ENCODE assay signal across 8 cellular contexts in genomic region chr18:58864146-58865008, GRCh38. TPM values are rescaled to one million over a fixed set of nuclear protein-coding genes. Genes with fewer than 3 reads are reported as not detected.
DNase-seq lines count a peak whose midpoint lies in the region; ATAC-seq and TF ChIP-seq lines count a peak whose summit lies in the region.

Gene ZNF532, plus strand, starts transcription at chr18:58864877. CDS start in a region left out here.

- in situ Hi-C loops in GM23248 (cut with MboI), result no loop called here

- H2AFZ ChIP-seq in GM23248, result peak within 1 kb of the TSS; percentile 47

- H3F3A ChIP-seq in GM23248 (ENCODE audit: insufficient read depth), result peaks cover 36% of the 10 kb centered on the region

- H3K9me2 ChIP-seq in GM23248 (ENCODE audit: insufficient read depth), result no peaks in the 10 kb centered on the region

- H3K27ac ChIP-seq in AG04450 (ENCODE audit: low read depth, low read length) (peak within 1 kb of the TSS; percentile 62), GM23248 (peak within 1 kb of the TSS; percentile 89)

- CTCF ChIA-PET in AG04450 (lab: Charles Lee), result no interaction called here

- WGBS in GM23248 (ENCODE audit: low coverage in 1 of 2, low lambda C conversion rate in 2 of 2, missing lambda C conversion rate in 2 of 2), 2 experiments, result 2 to 12% methylated on average over 12 to 17 of the region's 17 CpGs

- H3K4me1 ChIP-seq in GM23248 (ENCODE audit: insufficient read depth) (peaks cover 74% of the 10 kb centered on the region), skeletal muscle satellite cell (ENCODE audit: control insufficient read depth, insufficient read depth, low read length) (peaks cover 20% of the 10 kb centered on the region)

- peaks cover 15% of the 10 kb centered on the region for H3K36me3 ChIP-seq in GM23248 (ENCODE audit: low read depth)
- H3K36me3 ChIP-seq in skeletal muscle satellite cell (ENCODE audit: insufficient read depth, low read length), result peaks cover 35% of the 10 kb centered on the region

- H3K4me2 ChIP-seq in GM23248 (ENCODE audit: unreplicated experiment) (peak within 1 kb of the TSS; percentile 82), skeletal muscle satellite cell (ENCODE audit: low read length) (peak within 1 kb of the TSS; percentile 83)

- ATAC-seq in GM18498 (IDR thresholded peaks at IDR 0.05; ENCODE audit: unreplicated experiment), result no peak

- POLR2A ChIA-PET in AG04450 (lab: Yijun Ruan, JAX), result interaction anchor here (0.6 to 1.5 kb wide), 3 partner anchors 75 to 83 kb away, joined by 3 to 4 read pairs (median 3); no protein-coding TSS in a partner anchor

- DNase-seq in AG04450 (ENCODE audit: low read depth, low spot score) (peak; percentile 33), GM23248 (peak; percentile 77), NOMO-1 (lab: John Stamatoyannopoulos, UW; ENCODE audit: unreplicated experiment in 2 of 2) (peak; percentile 14 to 46), cerebellar cortex (ENCODE audit: low spot score) (peak; percentile 84), islet precursor cell (peak; percentile 87), CD1c-positive myeloid dendritic cell (ENCODE audit: extremely low spot score) (no peak)

- TF ChIP-seq CTCF in AG04450 (IDR thresholded peaks at IDR 0.05; ENCODE audit: low read depth, low read length), result no peak

- H3K9me3 ChIP-seq in AG04450 (ENCODE audit: control insufficient read depth, insufficient read depth, low read length) (peaks cover 2% of the 10 kb centered on the region; the same call in 1 of the 2 replicates), GM23248 (ENCODE audit: low read depth) (no peaks in the 10 kb centered on the region), skeletal muscle satellite cell (replicated peaks; ENCODE audit: low read length) (no peaks in the 10 kb centered on the region)

- H3K79me2 ChIP-seq in GM23248 (ENCODE audit: insufficient read depth), result peaks cover 68% of the 10 kb centered on the region

- H3K4me3 ChIP-seq in AG04450 (ENCODE audit: low read depth, low read length), result peak within 1 kb of the TSS; percentile 54
- peak within 1 kb of the TSS; percentile 58 for H3K4me3 ChIP-seq in GM23248
- peak within 1 kb of the TSS; percentile 66 for H3K4me3 ChIP-seq in skeletal muscle satellite cell (ENCODE audit: low read length)

- H3K9ac ChIP-seq in GM23248 (peak within 1 kb of the TSS; percentile 95), skeletal muscle satellite cell (ENCODE audit: low read depth, low read length) (peak within 1 kb of the TSS; percentile 85)

- H4K20me1 ChIP-seq in GM23248 (ENCODE audit: insufficient read depth), result no peaks in the 10 kb centered on the region

- no peaks in the 10 kb centered on the region for H3K27me3 ChIP-seq in AG04450 (ENCODE audit: control insufficient read depth, insufficient read depth, low read length)
- no peaks in the 10 kb centered on the region for H3K27me3 ChIP-seq in GM23248 (replicated peaks; ENCODE audit: insufficient read depth)
- no peaks in the 10 kb centered on the region for H3K27me3 ChIP-seq in skeletal muscle satellite cell (ENCODE audit: control insufficient read depth, insufficient read depth, low read length)

RNA-seq across cellular contexts. Expression of gene ZNF532, which starts in this region (rescaled TPM):
- 68.7 and 69.7 TPM in 2 replicates for polyA plus RNA-seq in AG04450 (2011; rRNA removed)
- 140 and 153 TPM in 2 replicates for polyA minus RNA-seq in AG04450 (2011; rRNA and poly(A)+ RNA removed)
- 19.0 and 31.9 TPM in 2 replicates for total RNA-seq in GM23248 (2014; rRNA removed; shearing (Covaris generic))
- 13.2 and 14.3 TPM in 2 replicates for polyA plus RNA-seq in GM23248 (2016; fragmentation: Nextera tagmentation; extraction: Ambion mirVana)
- 15.0 and 15.5 TPM in 2 replicates for total RNA-seq in skeletal muscle satellite cell (2012; rRNA removed)
